Comparison of ENCODE assay signal across 26 cellular contexts in genomic region chr18:51025512-51025911, GRCh38.
"Had no signal": no experiment of that assay in that cellular context is flagged by ENCODE, and none has a peak within 500 bp of the region (broad histone marks: within the 10 kb centered on the region; RNA-seq: fewer than 3 reads in every experiment).

No MANE protein-coding gene starts in this region.

- H2AFZ ChIP-seq: neural progenitor cell, parathyroid adenoma had no signal

- H3K9ac ChIP-seq: neural progenitor cell, parathyroid adenoma had no signal

- H3K4me2 ChIP-seq: neural progenitor cell had no signal

- H3K9me3 ChIP-seq: ovary, psoas muscle, right atrium auricular region, right lobe of liver, sigmoid colon, stomach, thoracic aorta, thyroid gland, tibial nerve, upper lobe of left lung, vagina had no signal

- H3K27me3 ChIP-seq: neural progenitor cell, ovary, right atrium auricular region, right lobe of liver, sigmoid colon, stomach, thyroid gland, tibial nerve, upper lobe of left lung, vagina had no signal

- H3K27ac ChIP-seq: neural progenitor cell, ovary, parathyroid adenoma, psoas muscle, right atrium auricular region, right lobe of liver, sigmoid colon, stomach, thoracic aorta, thyroid gland, tibial nerve, upper lobe of left lung, vagina had no signal

- DNase-seq: natural killer cell; occipital lobe; ovary; posterior cingulate gyrus; psoas muscle; retina; right lobe of liver; sigmoid colon; small intestine; stimulated activated CD4-positive, alpha-beta T cell treated with anti-CD3 and anti-CD28 coated beads, Interleukin-15, amount 100 ng/mL, for 24 hours; stimulated activated CD4-positive, alpha-beta T cell treated with anti-CD3 and anti-CD28 coated beads, Interleukin-2, amount 100 ng/mL, for 24 hours; stimulated activated CD4-positive, alpha-beta T cell treated with anti-CD3 and anti-CD28 coated beads, Interleukin-2, amount 100 ng/mL, for 48 hours; stimulated activated CD4-positive, alpha-beta T cell treated with anti-CD3 and anti-CD28 coated beads, Interleukin-4, amount 100 ng/mL, for 24 hours; stimulated activated naive B cell treated with anti-CD40 and anti-IgM and Interleukin-4, amounts not matched to agents 10 μg/mL and 1 μg/mL and 100 μg/mL, for 72 hours; stimulated activated naive CD4-positive, alpha-beta T cell treated with Interleukin-2 at 50 U/mL for 16 hours; stomach; thyroid gland; upper lobe of left lung had no signal

- H3K4me3 ChIP-seq: neural progenitor cell, ovary, psoas muscle, right atrium auricular region, right lobe of liver, sigmoid colon, stomach, thoracic aorta, thyroid gland, tibial nerve, upper lobe of left lung, vagina had no signal

- FAIRE-seq: small intestine, urothelium cell line had no signal

- H3K36me3 ChIP-seq: neural progenitor cell, ovary, right atrium auricular region, right lobe of liver, thoracic aorta, thyroid gland, vagina had no signal

- ATAC-seq: natural killer cell; psoas muscle; right lobe of liver; stimulated activated effector memory CD8-positive, alpha-beta T cell treated with anti-CD3 and anti-CD28 coated beads, Interleukin-12 subunit alpha, Interleukin-12 subunit beta, amount 100 ng/mL, for 72 hours; stimulated activated naive B cell treated with anti-CD40 and anti-IgM and Interleukin-4, amounts not matched to agents 10 μg/mL and 1 μg/mL and 100 μg/mL, for 72 hours had no signal
